Comparison of ENCODE assay signal across 8 cellular contexts in genomic region chrX:153971124-153971631, GRCh38. TPM values are rescaled to one million over a fixed set of nuclear protein-coding genes. Genes with fewer than 3 reads are reported as not detected.
DNase-seq lines count a peak whose midpoint lies in the region; ATAC-seq, FAIRE-seq and TF ChIP-seq lines count a peak whose summit lies in the region.

No MANE protein-coding gene starts in this region.

- intact Hi-C loops in left ventricle myocardium superior (cut with micrococcal nuclease), result no loop called here

- no peak for TF ChIP-seq CTCF in GM06990 (IDR thresholded peaks at IDR 0.05; ENCODE audit: insufficient read depth, low read length, poor library complexity, severe bottlenecking)

- peak; percentile 45 for ATAC-seq in HG02571 (IDR thresholded peaks at IDR 0.05; ENCODE audit: unreplicated experiment)
- ATAC-seq in left ventricle myocardium superior, result peak; percentile 76

- H3K27me3 ChIP-seq in GM06990 (replicated peaks; ENCODE audit: control insufficient read depth, insufficient read depth, low read length), result no peaks in the 10 kb centered on the region

- H3K36me3 ChIP-seq in GM06990 (ENCODE audit: control insufficient read depth, insufficient read depth, low read length), result no peaks in the 10 kb centered on the region

- DNase-seq in GM06990 (ENCODE audit: extremely low read depth, insufficient read length) (peak; percentile 95), NCI-H1105 (lab: John Stamatoyannopoulos, UW) (peak; percentile 94), T-helper 1 cell (peak; percentile 79 to 95 (median 82)), amniotic stem cell (lab: John Stamatoyannopoulos, UW) (peak; percentile 30), left ventricle myocardium superior (peak; percentile 92), pulmonary artery endothelial cell (ENCODE audit: low read depth, low spot score) (peak; percentile 68), urothelium cell line (ENCODE audit: low spot score) (peak; percentile 88)

- no peak for FAIRE-seq in urothelium cell line (lab: Jason Lieb, UNC)

- peak overlapping the region; percentile 83 for H3K4me3 ChIP-seq in GM06990 (replicated peaks; ENCODE audit: low read depth, low read length)

RNA-seq across cellular contexts. Expression of gene HCFC1, which starts 0.4 kb away (rescaled TPM):
- total RNA-seq in left ventricle myocardium superior (27.0 TPM), pulmonary artery endothelial cell (14.8 and 22.9 TPM in 2 replicates)

RNA-seq across cellular contexts. Expression of gene TMEM187, which starts 1.4 kb away (rescaled TPM):
- 6.0 TPM for total RNA-seq in left ventricle myocardium superior
- 2.9 and 5.3 TPM in 2 replicates for total RNA-seq in pulmonary artery endothelial cell

RNA-seq across cellular contexts. Expression of gene RENBP, which starts 26.7 kb away (rescaled TPM):
- total RNA-seq in left ventricle myocardium superior (8.9 TPM), pulmonary artery endothelial cell (4.9 and 8.5 TPM in 2 replicates)

RNA-seq across cellular contexts. Expression of gene NAA10, which starts 36.3 kb away (rescaled TPM):
- total RNA-seq in left ventricle myocardium superior (72.2 TPM), pulmonary artery endothelial cell (97.3 and 113 TPM in 2 replicates)

RNA-seq across cellular contexts. Expression of gene ARHGAP4, which starts 45.1 kb away (rescaled TPM):
- 10.0 TPM for total RNA-seq in left ventricle myocardium superior
- total RNA-seq in pulmonary artery endothelial cell, result 26.5 and 37.0 TPM in 2 replicates

Comparison
In these comparisons a context has a peak if more than half of its experiments do, and no peak if none do; other contexts are left out.
1. Peak in every context shown above with its lines: DNase-seq, ATAC-seq and H3K4me3 ChIP-seq.
2. DNase-seq: peak in every context shown above with its lines; median percentile 95 in GM06990; 94 in NCI-H1105; 92 in left ventricle myocardium superior; 88 in urothelium cell line; 82 in T-helper 1 cell; 68 in pulmonary artery endothelial cell; 30 in amniotic stem cell.